Comparison of ENCODE assay signal across 10 cellular contexts in the genomic region with DNA sequence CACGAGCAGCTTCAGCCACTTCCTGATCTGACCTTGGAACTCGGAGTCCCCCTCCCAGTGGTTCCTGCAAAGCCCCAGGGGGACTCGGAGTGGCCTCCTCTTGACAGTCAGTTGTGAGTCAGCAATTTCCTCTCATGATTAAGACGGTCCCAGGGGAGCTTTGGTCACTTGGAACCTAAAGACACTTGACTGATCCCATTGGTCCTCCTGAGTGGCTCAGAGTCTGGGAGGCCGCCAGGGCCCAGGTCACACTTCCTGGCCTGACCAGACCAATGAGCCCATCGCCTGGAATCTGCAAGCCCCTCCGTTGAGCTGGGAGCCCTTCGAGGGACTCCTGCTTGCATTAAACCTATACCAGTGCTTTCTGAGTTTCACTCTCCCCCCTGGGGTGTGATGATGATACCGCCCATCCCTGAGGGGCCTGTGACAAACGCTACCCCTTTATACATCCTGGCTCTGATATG. TPM values are rescaled to one million over a fixed set of nuclear protein-coding genes. Genes with fewer than 3 reads are reported as not detected.
DNase-seq lines count a peak whose midpoint lies in the region; ATAC-seq, FAIRE-seq and TF ChIP-seq lines count a peak whose summit lies in the region.
"Had no signal": no experiment of that assay in that cellular context is flagged by ENCODE, and none has a peak within 500 bp of the region (broad histone marks: within the 10 kb centered on the region; RNA-seq: fewer than 3 reads in every experiment).

No MANE protein-coding gene starts in this region.

- no peaks in the 10 kb centered on the region for H3K36me3 Mint-ChIP-seq in GM23338 (ENCODE audit: low read depth)

- no peak overlapping the region for H3K27ac Mint-ChIP-seq in GM23338

- H3K9me3 Mint-ChIP-seq in GM23338 = no peaks in the 10 kb centered on the region; the same call in 2 of the 3 replicates

- no peaks in the 10 kb centered on the region for H3K79me2 ChIP-seq in GM23338 (replicated peaks; ENCODE audit: insufficient read depth)

- no peak overlapping the region for H3K4me2 ChIP-seq in GM23338

- no peaks in the 10 kb centered on the region for H3F3A ChIP-seq in GM23338 (replicated peaks; ENCODE audit: low read depth)

- WGBS in right cardiac atrium = 49% methylated on average over 10 of the region's 10 CpGs

- H3K27ac ChIP-seq in right cardiac atrium (ENCODE audit: low read length) (no peak overlapping the region), GM23338 (ENCODE audit: low read depth) (no peak overlapping the region)

- intact Hi-C loops in right cardiac atrium (cut with DNase I) (no loop called here), left colon (cut with DNase I, micrococcal nuclease) (no loop called here)

- H3K27me3 Mint-ChIP-seq in GM23338 (ENCODE audit: insufficient read depth, low read depth, poor library complexity) = peaks cover 28% of the 10 kb centered on the region

- H3K9me2 ChIP-seq in GM23338 (ENCODE audit: insufficient read depth) = no peaks in the 10 kb centered on the region

- H3K4me3 ChIP-seq in right cardiac atrium (ENCODE audit: low read length) = no peak overlapping the region
- no peak overlapping the region for H3K4me3 ChIP-seq in GM23338

- peaks cover 20% of the 10 kb centered on the region for H3K4me1 ChIP-seq in right cardiac atrium (ENCODE audit: control insufficient read depth, insufficient read depth, low read length)
- H3K4me1 ChIP-seq in GM23338 (ENCODE audit: insufficient read depth) = peaks cover 5% of the 10 kb centered on the region

- TF ChIP-seq POLR2A in GM12891 (IDR thresholded peaks at IDR 0.05; ENCODE audit: low read depth, low read length) = no peak

- H3K4me3 Mint-ChIP-seq in GM23338 = no peak overlapping the region

- TF ChIP-seq CTCF in GM23338 (conservative IDR thresholded peaks at IDR 0.05; ENCODE audit: low read depth in 2 of 2) = no peak

- H2AFZ ChIP-seq in GM23338 = no peak overlapping the region

- DNase-seq in GM12891 (ENCODE audit: insufficient read length, low spot score) = no peak
- peak; percentile 82 for DNase-seq in MV-4-11 (lab: John Stamatoyannopoulos, UW)
- DNase-seq in right cardiac atrium = peak in 2 of 3 donors; percentile 66 to 76
- DNase-seq in GM23338 (ENCODE audit: low spot score) = no peak
- DNase-seq in left colon = no peak
- DNase-seq: NCI-H510A; stimulated activated naive CD8-positive, alpha-beta T cell treated with anti-CD3 and anti-CD28 coated beads, Interleukin-15, Interleukin-2, amounts not matched to agents 100 U/mL and 50 U/mL, for 24 hours had no signal

- H3K4me1 Mint-ChIP-seq in GM23338 = peaks cover 33% of the 10 kb centered on the region

- H3K9me3 ChIP-seq in right cardiac atrium (ENCODE audit: control insufficient read depth, low read length) = no peaks in the 10 kb centered on the region

- no peaks in the 10 kb centered on the region for H3K36me3 ChIP-seq in GM23338 (ENCODE audit: insufficient read depth)

- H3K27me3 ChIP-seq in right cardiac atrium (ENCODE audit: control insufficient read depth, insufficient read depth) (no peaks in the 10 kb centered on the region), GM23338 (ENCODE audit: insufficient read depth) (peaks cover 22% of the 10 kb centered on the region)

- FAIRE-seq in GM12891 (lab: Jason Lieb, UNC) = no peak

- no peaks in the 10 kb centered on the region for H4K20me1 ChIP-seq in GM23338 (replicated peaks; ENCODE audit: insufficient read depth)

- ATAC-seq in GM21723 (IDR thresholded peaks at IDR 0.05; ENCODE audit: unreplicated experiment) (peak; percentile 60), right cardiac atrium (peak in 1 of 2 donors; percentile 66), HG02852 (IDR thresholded peaks at IDR 0.05; ENCODE audit: unreplicated experiment) (no peak), GM23338 (no peak), HG03280 (IDR thresholded peaks at IDR 0.05; ENCODE audit: unreplicated experiment) (no peak), left colon (no peak)
- ATAC-seq: stimulated activated naive CD8-positive, alpha-beta T cell treated with anti-CD3 and anti-CD28 coated beads, Interleukin-15, Interleukin-2, amounts not matched to agents 100 U/mL and 50 U/mL, for 24 hours had no signal

TF ChIP-seq in GM12891, 5 proteins besides CTCF, POLR2A, EP300 and RAD21:
- no peak for TF ChIP-seq POLR2AphosphoS5 (IDR thresholded peaks at IDR 0.05; ENCODE audit: low read depth, low read length)
- TF ChIP-seq PAX5 (IDR thresholded peaks at IDR 0.05; ENCODE audit: insufficient read depth, low read length, severe bottlenecking) = no peak
- TF ChIP-seq POU2F2 (IDR thresholded peaks at IDR 0.05; ENCODE audit: low read depth, low read length) = no peak
- TF ChIP-seq TAF1 (IDR thresholded peaks at IDR 0.05; ENCODE audit: low read depth, low read length) = no peak
- TF ChIP-seq SPI1 (IDR thresholded peaks at IDR 0.05; ENCODE audit: low read depth, low read length) = 0 out of 2 replicates have a peak, but pooled peaks have one; percentile 3

TF ChIP-seq in GM23338, 12 proteins besides CTCF, POLR2A, EP300 and RAD21 (continues in another document):
- TF ChIP-seq EZH2 (IDR thresholded peaks at IDR 0.05; ENCODE audit: low read depth, unreplicated experiment) (no peak), ZNF114 (CRISPR knock-in tag; IDR thresholded peaks at IDR 0.05) (no peak), CREB1 (CRISPR knock-in tag; IDR thresholded peaks at IDR 0.05; ENCODE audit: low read depth) (no peak), POLR2AphosphoS5 (IDR thresholded peaks at IDR 0.05; ENCODE audit: low read depth) (no peak), STAT1 (IDR thresholded peaks at IDR 0.05; ENCODE audit: unreplicated experiment) (no peak)
- TF ChIP-seq, protein P1, sequence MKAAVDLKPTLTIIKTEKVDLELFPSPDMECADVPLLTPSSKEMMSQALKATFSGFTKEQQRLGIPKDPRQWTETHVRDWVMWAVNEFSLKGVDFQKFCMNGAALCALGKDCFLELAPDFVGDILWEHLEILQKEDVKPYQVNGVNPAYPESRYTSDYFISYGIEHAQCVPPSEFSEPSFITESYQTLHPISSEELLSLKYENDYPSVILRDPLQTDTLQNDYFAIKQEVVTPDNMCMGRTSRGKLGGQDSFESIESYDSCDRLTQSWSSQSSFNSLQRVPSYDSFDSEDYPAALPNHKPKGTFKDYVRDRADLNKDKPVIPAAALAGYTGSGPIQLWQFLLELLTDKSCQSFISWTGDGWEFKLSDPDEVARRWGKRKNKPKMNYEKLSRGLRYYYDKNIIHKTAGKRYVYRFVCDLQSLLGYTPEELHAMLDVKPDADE (IDR thresholded peaks at IDR 0.05) = no peak

RNA-seq across cellular contexts. Expression of a gene that starts 29.1 kb away (rescaled TPM):
- polyA plus RNA-seq in GM12891 (2012; ENCODE audit: low read depth, missing spikeins) = 8.9 TPM
- total RNA-seq in right cardiac atrium = 10 to 100 TPM; 16.1 to 23.7 (median 18.8) TPM
- 15.8 TPM for polyA plus RNA-seq in right cardiac atrium
- total RNA-seq in GM23338 (2014; rRNA removed; shearing (Covaris generic)) = 51.0 and 52.1 TPM in 2 replicates
- 11.7 TPM in 2 replicates for polyA plus RNA-seq in GM23338 (2016; fragmentation: Nextera tagmentation; extraction: Ambion mirVana)
- 10 to 100 TPM; 34.8 to 37.2 TPM for total RNA-seq in left colon

RNA-seq across cellular contexts. Expression of a gene that starts 45.9 kb away (rescaled TPM):
- polyA plus RNA-seq in GM12891 (2012; ENCODE audit: low read depth, missing spikeins) = not detected
- total RNA-seq in right cardiac atrium (not detected), left colon (not detected)
- polyA plus RNA-seq in right cardiac atrium (not detected), GM23338 (2016; fragmentation: Nextera tagmentation; extraction: Ambion mirVana) (0.10 TPM in 1 of 2 replicates, not detected in the other)
- total RNA-seq in GM23338 (2014; rRNA removed; shearing (Covaris generic)) = 0.17 TPM in 1 of 2 replicates, not detected in the other

RNA-seq across cellular contexts. Expression of a gene that starts 46.1 kb away (rescaled TPM):
- 0.06 TPM for polyA plus RNA-seq in GM12891 (2012; ENCODE audit: low read depth, missing spikeins)
- total RNA-seq in right cardiac atrium (1 to 10 TPM in 1 of 4 donors, under 1 TPM in 2, not detected in 1; 0.74 to 3.2 (median 0.88) TPM), left colon (not detected)
- polyA plus RNA-seq in right cardiac atrium (2.3 TPM), GM23338 (2016; fragmentation: Nextera tagmentation; extraction: Ambion mirVana) (13.5 and 13.8 TPM in 2 replicates)
- total RNA-seq in GM23338 (2014; rRNA removed; shearing (Covaris generic)) = 1.8 and 3.6 TPM in 2 replicates

Comparison
In these comparisons a context has a peak if more than half of its experiments do, and no peak if none do; other contexts are left out.
1. DNase-seq: peak in MV-4-11 (single experiment) and right cardiac atrium (2 of 3); none in GM12891 (single experiment), GM23338 (single experiment) and left colon (0 of 2).